8 cellular contexts compared by ENCODE assay signal in genomic region chr3:50617096-50617791, GRCh38. TPM values are rescaled to one million over a fixed set of nuclear protein-coding genes. Genes with fewer than 3 reads are reported as not detected.
A peak's percentile ranks its signal among the peaks of the same experiment; 100 is the strongest.
DNase-seq lines count a peak whose midpoint lies in the region; ATAC-seq and TF ChIP-seq lines count a peak whose summit lies in the region.

MAPKAPK3 (plus strand) TSS chr3:50617151; CDS start chr3:50617566, 415 bp downstream.

- peak within 1 kb of the TSS; percentile 68 for H3K27ac ChIP-seq in RWPE2 (ENCODE audit: poor library complexity, severe bottlenecking)
- H3K27ac ChIP-seq in lung (ENCODE audit: low read depth in 1 of 2, low read length in 1 of 2), result peak within 1 kb of the TSS; percentile 92 to 96
- H3K27ac ChIP-seq in thyroid gland, result peak within 1 kb of the TSS; percentile 92 to 98 (median 98)

- H3K4me3 ChIP-seq in RWPE2 (ENCODE audit: severe bottlenecking) (peak within 1 kb of the TSS; percentile 69), choroid plexus epithelial cell (ENCODE audit: low read depth, low read length) (peak within 1 kb of the TSS; percentile 82), lung (peak within 1 kb of the TSS; percentile 80), thyroid gland (replicated peaks in 1 of 3) (peak within 1 kb of the TSS; percentile 49 to 78 (median 71))

- peaks cover 5% of the 10 kb centered on the region for H3K4me1 ChIP-seq in RWPE2 (ENCODE audit: insufficient read depth, poor library complexity, severe bottlenecking)
- peaks cover 3 to 20% of the 10 kb centered on the region in 2 donors for H3K4me1 ChIP-seq in lung (ENCODE audit: control insufficient read depth in 2 of 2, insufficient read depth in 2 of 2, low read length in 2 of 2)
- peaks cover 31 to 63% of the 10 kb centered on the region in 2 donors for H3K4me1 ChIP-seq in thyroid gland

- H3K9me3 ChIP-seq in RWPE2 (ENCODE audit: severe bottlenecking), result no peaks in the 10 kb centered on the region
- no peaks in the 10 kb centered on the region for H3K9me3 ChIP-seq in lung (ENCODE audit: control insufficient read depth in 2 of 2, insufficient read depth in 1 of 2, low read length in 1 of 2)
- H3K9me3 ChIP-seq in thyroid gland, result no peaks in the 10 kb centered on the region

- no peak for TF ChIP-seq CTCF in RWPE2 (IDR thresholded peaks at IDR 0.05; ENCODE audit: poor library complexity, severe bottlenecking)
- no peak for TF ChIP-seq CTCF in choroid plexus epithelial cell (conservative IDR thresholded peaks at IDR 0.05; ENCODE audit: low read depth, low read length)
- TF ChIP-seq CTCF in lung (IDR thresholded peaks at IDR 0.05; ENCODE audit: control extremely low read depth, extremely low read depth), result no peak
- peak in 2 of 6 experiments; percentile 5 to 19 for TF ChIP-seq CTCF in thyroid gland (IDR thresholded peaks at IDR 0.05)

- in situ Hi-C loops in ACHN (cut with HindIII; ENCODE audit: low pct_ligation_motif_present, low pct_unique_long_range_greater_than_20kb, low sequenced_read_pairs), result no loop called here

- H3K27me3 ChIP-seq in RWPE2 (ENCODE audit: insufficient read depth, poor library complexity, severe bottlenecking), result no peaks in the 10 kb centered on the region
- H3K27me3 ChIP-seq in lung (ENCODE audit: control insufficient read depth, insufficient read depth), result no peaks in the 10 kb centered on the region
- H3K27me3 ChIP-seq in thyroid gland, result no peaks in the 10 kb centered on the region

- 0 to 1% methylated on average over 41 to 58 of the region's 58 CpGs for WGBS in lung, 2 donors
- WGBS in thyroid gland, 2 donors, result 2 to 3% methylated on average over 8 to 38 of the region's 58 CpGs

- intact Hi-C loops in thyroid gland (cut with DNase I), result loop anchor here (5.0 kb wide), 2 partner anchors 765 to 880 kb away; no protein-coding TSS in a partner anchor

- peaks cover 13% of the 10 kb centered on the region for H3K36me3 ChIP-seq in RWPE2 (ENCODE audit: low read depth)
- peaks cover 0 to 4% of the 10 kb centered on the region in 2 donors for H3K36me3 ChIP-seq in lung (ENCODE audit: control insufficient read depth in 2 of 2, insufficient read depth in 2 of 2, low read length in 2 of 2)
- H3K36me3 ChIP-seq in thyroid gland, result no peaks in the 10 kb centered on the region

- DNase-seq in ACHN (peak; percentile 31), RWPE2 (ENCODE audit: low spot score) (no peak), choroid plexus epithelial cell (ENCODE audit: low read depth) (no peak), lung (ENCODE audit: low spot score) (no peak), thyroid gland (peak; percentile 70 to 75)

- TF ChIP-seq POLR2A in thyroid gland (IDR thresholded peaks at IDR 0.05), result peak; percentile 13 to 49

- ATAC-seq in GM18519 (IDR thresholded peaks at IDR 0.05; ENCODE audit: low FRiP score, unreplicated experiment), result peak; percentile 10
- peak; percentile 14 for ATAC-seq in HG03066 (IDR thresholded peaks at IDR 0.05; ENCODE audit: low read depth, unreplicated experiment)
- peak; percentile 23 for ATAC-seq in RWPE2 (ENCODE audit: low read depth)
- peak; percentile 5 for ATAC-seq in lung (ENCODE audit: insufficient read depth, low FRiP score)
- ATAC-seq in HG03469 (IDR thresholded peaks at IDR 0.05; ENCODE audit: unreplicated experiment), result no peak

RNA-seq across cellular contexts. Expression of gene MAPKAPK3, which starts in this region (rescaled TPM):
- total RNA-seq in lung (10 to 100 TPM; 23.6 to 96.1 TPM), thyroid gland (100 to 1,000 TPM in 1 of 4 donors, 10 to 100 TPM in 3; 66.1 to 147 (median 97.5) TPM)
- 10 to 100 TPM; 50.8 to 92.1 TPM for polyA plus RNA-seq in lung

Comparison
In these comparisons a context has a peak if more than half of its experiments do, and no peak if none do; other contexts are left out.
1. DNase-seq: peak in ACHN (single experiment) and thyroid gland (2 of 2); none in RWPE2 (single experiment), choroid plexus epithelial cell (single experiment) and lung (single experiment).
2. Peak in every context shown above with its lines, with median percentiles within 50 percentile points of each other: H3K27ac ChIP-seq and H3K4me3 ChIP-seq.